In the genomic region with DNA sequence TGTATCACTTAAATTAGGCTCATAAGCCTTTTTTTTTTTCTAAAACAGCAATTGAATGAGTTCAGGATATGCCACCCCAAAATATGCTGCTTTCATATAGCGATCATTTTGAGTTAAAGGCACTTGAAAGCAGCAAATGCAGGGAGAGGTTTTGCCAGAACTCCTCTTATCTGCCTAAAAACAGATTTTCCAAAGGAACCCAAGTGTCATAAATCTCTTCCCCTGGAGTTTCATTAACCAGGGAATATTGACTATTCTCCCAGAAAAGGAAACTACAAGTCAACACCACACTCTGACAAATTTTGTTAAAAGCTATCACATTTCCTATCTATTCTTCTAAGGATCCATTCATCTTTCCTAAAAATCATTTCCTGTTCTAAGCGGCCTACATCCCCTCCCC, we compare ENCODE assay signal across 19 cellular contexts. TPM values are rescaled to one million over a fixed set of nuclear protein-coding genes. Genes with fewer than 3 reads are reported as not detected.
DNase-seq lines count a peak whose midpoint lies in the region; ATAC-seq and TF ChIP-seq lines count a peak whose summit lies in the region.
"Had no signal": no experiment of that assay in that cellular context is flagged by ENCODE, and none has a peak within 500 bp of the region (broad histone marks: within the 10 kb centered on the region; RNA-seq: fewer than 3 reads in every experiment).

No MANE protein-coding gene starts in this region.

- H3K4me1 ChIP-seq in naive thymus-derived CD4-positive, alpha-beta T cell (ENCODE audit: control insufficient read depth in 2 of 2, insufficient read depth in 2 of 2, low read length in 2 of 2), result no peaks in the 10 kb centered on the region

- intact Hi-C loops in activated CD4-positive, alpha-beta T cell treated with anti-CD3 and anti-CD28 coated beads, Interleukin-2, amount 10 ng/mL, durations not matched to agents 24 days and 14 days (cut with micrococcal nuclease), result loop anchor here (5.0 kb wide), 2 partner anchors 89 to 179 kb away; partner anchors contain the start of genes CCPG1, PIERCE2, PIGB and PIGBOS1
- intact Hi-C loops in activated CD4-positive, alpha-beta T cell treated with anti-CD3 and anti-CD28 coated beads for 36 hours (cut with DNase I, micrococcal nuclease), result loop anchor here in 1 of 2 experiments (5.0 kb wide), 1 partner anchor 299 kb away; the partner anchor contains the start of gene RSL24D1
- intact Hi-C loops in naive thymus-derived CD4-positive, alpha-beta T cell (cut with micrococcal nuclease), result loop anchor here in 1 of 2 donors (5.0 kb wide), 1 partner anchor 746 kb away; the partner anchor contains the start of gene RFX7
- intact Hi-C loops in Right ventricle myocardium inferior (cut with DNase I), result no loop called here

- peak overlapping the region; percentile 15 for H3K4me3 Mint-ChIP-seq in activated CD4-positive, alpha-beta T cell treated with anti-CD3 and anti-CD28 coated beads, Interleukin-2, amount 10 ng/mL, durations not matched to agents 24 days and 14 days
- H3K4me3 Mint-ChIP-seq in activated CD4-positive, alpha-beta T cell treated with anti-CD3 and anti-CD28 coated beads for 36 hours, result no peak overlapping the region
- H3K4me3 Mint-ChIP-seq in naive thymus-derived CD4-positive, alpha-beta T cell, result peak overlapping the region in 4 of 10 donors; percentile 27 to 51 (median 35)
- H3K4me3 Mint-ChIP-seq in progenitor cell of endocrine pancreas (ENCODE audit: low read depth), result peak overlapping the region; percentile 97
- H3K4me3 Mint-ChIP-seq: HFFc6 had no signal

- H3K9me3 Mint-ChIP-seq in activated CD4-positive, alpha-beta T cell treated with anti-CD3 and anti-CD28 coated beads, Interleukin-2, amount 10 ng/mL, durations not matched to agents 24 days and 14 days, result no peaks in the 10 kb centered on the region
- H3K9me3 Mint-ChIP-seq in activated CD4-positive, alpha-beta T cell treated with anti-CD3 and anti-CD28 coated beads for 36 hours (ENCODE audit: low read depth), result no peaks in the 10 kb centered on the region
- H3K9me3 Mint-ChIP-seq in naive thymus-derived CD4-positive, alpha-beta T cell, result no peaks in the 10 kb centered on the region
- H3K9me3 Mint-ChIP-seq in progenitor cell of endocrine pancreas (ENCODE audit: low read depth), result no peaks in the 10 kb centered on the region
- H3K9me3 Mint-ChIP-seq: GM23338, HFFc6 had no signal

- no peaks in the 10 kb centered on the region for H3K27me3 ChIP-seq in naive thymus-derived CD4-positive, alpha-beta T cell (ENCODE audit: control insufficient read depth in 2 of 2, insufficient read depth in 2 of 2, low read length in 2 of 2)
- H3K27me3 ChIP-seq: BLaER1 treated with 17β-estradiol and CSF1 and Interleukin-3, amounts not matched to agents 10 nM and 100 nM; Peyer's patch had no signal

- CTCF ChIA-PET in activated CD4-positive, alpha-beta T cell treated with anti-CD3 and anti-CD28 coated beads for 36 hours (lab: Charles Lee), result interaction anchor here (3.1 kb wide), 1 partner anchor 58 kb away, joined by 8 read pairs; no protein-coding TSS in a partner anchor
- CTCF ChIA-PET in naive thymus-derived CD4-positive, alpha-beta T cell (lab: Charles Lee), result no interaction called here

- no peaks in the 10 kb centered on the region for H3K36me3 ChIP-seq in naive thymus-derived CD4-positive, alpha-beta T cell (ENCODE audit: control insufficient read depth in 2 of 3, insufficient read depth in 3 of 3, low read length in 3 of 3)
- H3K36me3 ChIP-seq: BLaER1 treated with 17β-estradiol and CSF1 and Interleukin-3, amounts not matched to agents 10 nM and 100 nM; Peyer's patch had no signal

- H3K9me3 ChIP-seq in naive thymus-derived CD4-positive, alpha-beta T cell (ENCODE audit: control insufficient read depth in 2 of 3, low read length in 3 of 3), result no peaks in the 10 kb centered on the region
- H3K9me3 ChIP-seq: Peyer's patch had no signal

- H3K36me3 Mint-ChIP-seq in activated CD4-positive, alpha-beta T cell treated with anti-CD3 and anti-CD28 coated beads, Interleukin-2, amount 10 ng/mL, durations not matched to agents 24 days and 14 days (ENCODE audit: low read depth), result no peaks in the 10 kb centered on the region
- no peaks in the 10 kb centered on the region for H3K36me3 Mint-ChIP-seq in activated CD4-positive, alpha-beta T cell treated with anti-CD3 and anti-CD28 coated beads for 36 hours (ENCODE audit: low read depth)
- no peaks in the 10 kb centered on the region for H3K36me3 Mint-ChIP-seq in naive thymus-derived CD4-positive, alpha-beta T cell
- H3K36me3 Mint-ChIP-seq in progenitor cell of endocrine pancreas (ENCODE audit: insufficient read depth), result peaks cover 7% of the 10 kb centered on the region

- ATAC-seq in activated CD4-positive, alpha-beta T cell treated with anti-CD3 and anti-CD28 coated beads for 36 hours, result no peak
- no peak for ATAC-seq in naive thymus-derived CD4-positive, alpha-beta T cell
- no peak for ATAC-seq in HG03442 (IDR thresholded peaks at IDR 0.05; ENCODE audit: unreplicated experiment)
- no peak for ATAC-seq in GM18907 (IDR thresholded peaks at IDR 0.05; ENCODE audit: unreplicated experiment)
- ATAC-seq in Right ventricle myocardium inferior, result no peak
- ATAC-seq: GM23338 had no signal

- no peak overlapping the region for H3K27ac ChIP-seq in naive thymus-derived CD4-positive, alpha-beta T cell (ENCODE audit: low read depth, low read length)
- H3K27ac ChIP-seq: BLaER1 treated with 17β-estradiol and CSF1 and Interleukin-3, amounts not matched to agents 10 nM and 100 nM; KMS-11; Peyer's patch; SK-N-MC had no signal

- H3K27me3 Mint-ChIP-seq in activated CD4-positive, alpha-beta T cell treated with anti-CD3 and anti-CD28 coated beads, Interleukin-2, amount 10 ng/mL, durations not matched to agents 24 days and 14 days, result peaks cover 2% of the 10 kb centered on the region
- no peaks in the 10 kb centered on the region for H3K27me3 Mint-ChIP-seq in activated CD4-positive, alpha-beta T cell treated with anti-CD3 and anti-CD28 coated beads for 36 hours
- no peaks in the 10 kb centered on the region for H3K27me3 Mint-ChIP-seq in naive thymus-derived CD4-positive, alpha-beta T cell
- no peaks in the 10 kb centered on the region for H3K27me3 Mint-ChIP-seq in progenitor cell of endocrine pancreas

- peaks cover 7% of the 10 kb centered on the region for H3K4me1 Mint-ChIP-seq in activated CD4-positive, alpha-beta T cell treated with anti-CD3 and anti-CD28 coated beads, Interleukin-2, amount 10 ng/mL, durations not matched to agents 24 days and 14 days
- H3K4me1 Mint-ChIP-seq in activated CD4-positive, alpha-beta T cell treated with anti-CD3 and anti-CD28 coated beads for 36 hours, result peaks cover 7% of the 10 kb centered on the region
- H3K4me1 Mint-ChIP-seq in naive thymus-derived CD4-positive, alpha-beta T cell, result peaks cover 0 to 17% (median 8%) of the 10 kb centered on the region in 7 donors
- peaks cover 7% of the 10 kb centered on the region for H3K4me1 Mint-ChIP-seq in progenitor cell of endocrine pancreas (ENCODE audit: low read depth)
- H3K4me1 Mint-ChIP-seq: GM23338 had no signal

- TF ChIP-seq CTCF in progenitor cell of endocrine pancreas (IDR thresholded peaks at IDR 0.05; ENCODE audit: unreplicated experiment), result no peak

- H3K4me3 ChIP-seq in naive thymus-derived CD4-positive, alpha-beta T cell (ENCODE audit: low read length), result no peak overlapping the region
- H3K4me3 ChIP-seq: BLaER1 treated with 17β-estradiol and CSF1 and Interleukin-3, amounts not matched to agents 10 nM and 100 nM; Peyer's patch; SK-N-MC had no signal

- POLR2A ChIA-PET in activated CD4-positive, alpha-beta T cell treated with anti-CD3 and anti-CD28 coated beads for 36 hours (lab: Charles Lee), result no interaction called here
- POLR2A ChIA-PET in naive thymus-derived CD4-positive, alpha-beta T cell (lab: Charles Lee), result no interaction called here

- no peak overlapping the region for H3K27ac Mint-ChIP-seq in activated CD4-positive, alpha-beta T cell treated with anti-CD3 and anti-CD28 coated beads, Interleukin-2, amount 10 ng/mL, durations not matched to agents 24 days and 14 days
- H3K27ac Mint-ChIP-seq in activated CD4-positive, alpha-beta T cell treated with anti-CD3 and anti-CD28 coated beads for 36 hours, result no peak overlapping the region
- peak overlapping the region in 6 of 9 donors; percentile 18 to 86 (median 46) for H3K27ac Mint-ChIP-seq in naive thymus-derived CD4-positive, alpha-beta T cell
- no peak overlapping the region for H3K27ac Mint-ChIP-seq in progenitor cell of endocrine pancreas
- H3K27ac Mint-ChIP-seq: GM23338, HFFc6 had no signal

- DNase-seq in activated CD4-positive, alpha-beta T cell treated with anti-CD3 and anti-CD28 coated beads, Interleukin-2, amount 10 ng/mL, durations not matched to agents 24 days and 14 days, result no peak
- no peak for DNase-seq in activated CD4-positive, alpha-beta T cell treated with anti-CD3 and anti-CD28 coated beads for 36 hours
- DNase-seq in dermis blood vessel endothelial cell (peak; percentile 31), progenitor cell of endocrine pancreas (ENCODE audit: low spot score, unreplicated experiment) (no peak), Right ventricle myocardium inferior (ENCODE audit: missing footprints) (no peak)
- no peak for DNase-seq in naive thymus-derived CD4-positive, alpha-beta T cell
- DNase-seq: 8988T, HFFc6, NCI-H1092, NCI-H2081 treated with DMSO at 0.1 percent for 48 hours, NCI-H510A treated with DMSO at 0.1 percent for 48 hours, Peyer's patch, Right ventricle myocardium superior had no signal

RNA-seq across cellular contexts. Expression of gene DNAAF4, which starts 11.3 kb away (rescaled TPM):
- 0.26 TPM in 1 of 2 replicates, not detected in the other for total RNA-seq in activated CD4-positive, alpha-beta T cell treated with anti-CD3 and anti-CD28 coated beads, Interleukin-2, amount 10 ng/mL, durations not matched to agents 24 days and 14 days
- total RNA-seq in activated CD4-positive, alpha-beta T cell treated with anti-CD3 and anti-CD28 coated beads for 36 hours, result under 1 TPM; 0.62 to 0.79 TPM
- total RNA-seq in dermis blood vessel endothelial cell (0.51 and 1.6 TPM in 2 replicates), progenitor cell of endocrine pancreas (9.3 and 10.6 TPM in 2 replicates), Right ventricle myocardium inferior (0.49 TPM)
- 1 to 10 TPM in 2 of 5 experiments, under 1 TPM in 2, not detected in 1; 0.27 to 1.3 (median 0.82) TPM for total RNA-seq in naive thymus-derived CD4-positive, alpha-beta T cell
- under 1 TPM in 1 of 2 donors, not detected in 1; 0.50 TPM for polyA plus RNA-seq in naive thymus-derived CD4-positive, alpha-beta T cell

Comparison
In these comparisons a context has a peak if more than half of its experiments do, and no peak if none do; other contexts are left out.
1. H3K27ac Mint-ChIP-seq: peak in naive thymus-derived CD4-positive, alpha-beta T cell (6 of 9); none in activated CD4-positive, alpha-beta T cell treated with anti-CD3 and anti-CD28 coated beads, Interleukin-2, amount 10 ng/mL, durations not matched to agents 24 days and 14 days (single experiment), activated CD4-positive, alpha-beta T cell treated with anti-CD3 and anti-CD28 coated beads for 36 hours (single experiment) and progenitor cell of endocrine pancreas (single experiment).